8 cellular contexts compared by ENCODE assay signal in genomic region chr12:49903700-49904423, GRCh38.
DNase-seq lines count a peak whose midpoint lies in the region; ATAC-seq and TF ChIP-seq lines count a peak whose summit lies in the region.

Gene FAIM2 (minus strand): TSS chr12:49903900. CDS start chr12:49903792, 108 bp downstream.

- peak within 1 kb of the TSS; percentile 79 for H3K4me3 Mint-ChIP-seq in memory B cell

- DNase-seq in NCI-H2107 treated with DMSO at 0.1 percent for 48 hours (lab: John Stamatoyannopoulos, UW; ENCODE audit: unreplicated experiment) (peak; percentile 46), NCI-H2107 (lab: John Stamatoyannopoulos, UW) (no peak), choroid plexus epithelial cell (ENCODE audit: low read depth) (peak; percentile 77), memory B cell (ENCODE audit: low spot score in 2 of 2) (peak in 1 of 2 donors; percentile 9), GM13977 (ENCODE audit: low spot score) (no peak)
- DNase-seq in activated CD4-positive, CD25-positive, alpha-beta regulatory T cell treated with anti-CD3 and anti-CD28 coated beads, Interleukin-2, amount 50 U/mL, for 72 hours, result peak; percentile 41
- peak; percentile 9 for DNase-seq in stimulated activated CD8-positive, alpha-beta memory T cell treated with anti-CD3 and anti-CD28 coated beads, Interleukin-15, amount 100 ng/mL, for 24 hours (ENCODE audit: low read depth)

- H3K9me3 Mint-ChIP-seq in memory B cell, result no peaks in the 10 kb centered on the region

- H3K27ac Mint-ChIP-seq in memory B cell, result peak within 1 kb of the TSS; percentile 9

- H3K4me3 ChIP-seq in choroid plexus epithelial cell (ENCODE audit: low read depth, low read length), result peak within 1 kb of the TSS; percentile 46

- no peaks in the 10 kb centered on the region for H3K36me3 Mint-ChIP-seq in memory B cell

- in situ Hi-C loops in GM13977 (cut with MboI; ENCODE audit: low pct_unique_long_range_greater_than_20kb, low sequenced_read_pairs, unreplicated experiment), result no loop called here

- H3K4me1 Mint-ChIP-seq in memory B cell, result peaks cover 7% of the 10 kb centered on the region

- no peak for TF ChIP-seq CTCF in choroid plexus epithelial cell (conservative IDR thresholded peaks at IDR 0.05; ENCODE audit: low read depth, low read length)
- TF ChIP-seq CTCF in GM13977 (IDR thresholded peaks at IDR 0.05; ENCODE audit: extremely low read depth, insufficient read depth, missing control alignments), result no peak

- peaks cover 41% of the 10 kb centered on the region for H3K27me3 Mint-ChIP-seq in memory B cell

- ATAC-seq in memory B cell (ENCODE audit: low read depth), result peak; percentile 63
- no peak for ATAC-seq in GM21381 (IDR thresholded peaks at IDR 0.05; ENCODE audit: unreplicated experiment)

Comparison
In these comparisons a context has a peak if more than half of its experiments do, and no peak if none do; other contexts are left out.
1. DNase-seq: peak in NCI-H2107 treated with DMSO at 0.1 percent for 48 hours (single experiment), activated CD4-positive, CD25-positive, alpha-beta regulatory T cell treated with anti-CD3 and anti-CD28 coated beads, Interleukin-2, amount 50 U/mL, for 72 hours (single experiment), choroid plexus epithelial cell (single experiment) and stimulated activated CD8-positive, alpha-beta memory T cell treated with anti-CD3 and anti-CD28 coated beads, Interleukin-15, amount 100 ng/mL, for 24 hours (single experiment); none in NCI-H2107 (single experiment) and GM13977 (single experiment).